In genomic region chr2:175035806-175036205, GRCh38 we compare ENCODE assay signal across 25 cellular contexts.
"Had no signal": no experiment of that assay in that cellular context is flagged by ENCODE, and none has a peak within 500 bp of the region (broad histone marks: within the 10 kb centered on the region; RNA-seq: fewer than 3 reads in every experiment).

No MANE protein-coding gene starts in this region.

- H3K9me3 ChIP-seq: breast epithelium, spleen, suprapubic skin, tibial artery, upper lobe of right lung had no signal

- H3K27me3 ChIP-seq: breast epithelium, spleen, suprapubic skin, tibial artery, upper lobe of right lung had no signal

- H3K36me3 ChIP-seq: breast epithelium, spleen, suprapubic skin, tibial artery, upper lobe of right lung had no signal

- H3K4me3 Mint-ChIP-seq: activated CD4-positive, alpha-beta memory T cell treated with anti-CD3 and anti-CD28 coated beads, Interleukin-2, amount 10 ng/mL, durations not matched to agents 7 days and 5 days; activated CD4-positive, alpha-beta T cell treated with anti-CD3 and anti-CD28 coated beads, Interleukin-2, amount 10 ng/mL, durations not matched to agents 7 days and 5 days; activated naive CD8-positive, alpha-beta T cell treated with anti-CD3 and anti-CD28 coated beads, Interleukin-2, amount 50 U/mL, for 24 hours; activated T-cell treated with anti-CD3 and anti-CD28 coated beads, Interleukin-2, amount 50 U/mL, for 4 hours; dendritic cell treated with granulocyte-macrophage colony-stimulating factor and Interleukin-4, amounts not matched to agents 40 ng/mL and 50 ng/mL, for 4 days; endodermal cell; WTC11 had no signal

- H3K4me1 Mint-ChIP-seq: WTC11 had no signal

- H3K9me3 Mint-ChIP-seq: activated CD4-positive, alpha-beta memory T cell treated with anti-CD3 and anti-CD28 coated beads, Interleukin-2, amount 10 ng/mL, durations not matched to agents 7 days and 5 days; activated CD4-positive, alpha-beta T cell treated with anti-CD3 and anti-CD28 coated beads, Interleukin-2, amount 10 ng/mL, durations not matched to agents 7 days and 5 days; activated naive CD4-positive, alpha-beta T cell treated with anti-CD3 and anti-CD28 coated beads, Interleukin-2, amount 50 U/mL, for 24 hours; activated naive CD8-positive, alpha-beta T cell treated with anti-CD3 and anti-CD28 coated beads, Interleukin-2, amount 50 U/mL, for 24 hours; activated T-cell treated with anti-CD3 and anti-CD28 coated beads, Interleukin-2, amount 50 U/mL, for 4 hours; activated T-helper 2 cell treated with anti-CD3 and anti-CD28 coated beads, Interferon-gamma antibody, Interleukin-2, Interleukin-4, amounts not matched to agents 10 μg/mL and 5 μg/mL and 100 μg/mL, durations not matched to agents 14 hours and 24 hours and 36 hours; endodermal cell had no signal

- H3K4me3 ChIP-seq: breast epithelium, spleen, suprapubic skin, tibial artery, upper lobe of right lung had no signal

- H3K27ac ChIP-seq: breast epithelium, parathyroid adenoma, spleen, suprapubic skin, tibial artery, upper lobe of right lung had no signal

- ATAC-seq: activated naive CD8-positive, alpha-beta T cell treated with anti-CD3 and anti-CD28 coated beads, Interleukin-2, amount 50 U/mL, for 24 hours; activated T-cell treated with anti-CD3 and anti-CD28 coated beads, Interleukin-2, amount 50 U/mL, for 4 hours; esophagus mucosa; left cardiac atrium; left ventricle myocardium superior; right cardiac atrium; upper lobe of right lung had no signal

- H3K9ac ChIP-seq: parathyroid adenoma had no signal

- H3K4me1 ChIP-seq: breast epithelium, parathyroid adenoma, suprapubic skin, tibial artery, upper lobe of right lung had no signal

- H3K27ac Mint-ChIP-seq: activated CD4-positive, alpha-beta memory T cell treated with anti-CD3 and anti-CD28 coated beads, Interleukin-2, amount 10 ng/mL, durations not matched to agents 7 days and 5 days; activated naive CD4-positive, alpha-beta T cell treated with anti-CD3 and anti-CD28 coated beads, Interleukin-2, amount 50 U/mL, for 24 hours; activated naive CD8-positive, alpha-beta T cell treated with anti-CD3 and anti-CD28 coated beads, Interleukin-2, amount 50 U/mL, for 24 hours; activated T-helper 2 cell treated with anti-CD3 and anti-CD28 coated beads, Interferon-gamma antibody, Interleukin-2, Interleukin-4, amounts not matched to agents 10 μg/mL and 5 μg/mL and 100 μg/mL, durations not matched to agents 14 hours and 24 hours and 36 hours; dendritic cell treated with granulocyte-macrophage colony-stimulating factor and Interleukin-4, amounts not matched to agents 40 ng/mL and 50 ng/mL, for 4 days; endodermal cell; WTC11 had no signal

- DNase-seq: activated CD4-positive, alpha-beta memory T cell treated with anti-CD3 and anti-CD28 coated beads, Interleukin-2, amount 10 ng/mL, durations not matched to agents 7 days and 5 days; activated CD4-positive, alpha-beta T cell treated with anti-CD3 and anti-CD28 coated beads for 1 hour; activated CD4-positive, alpha-beta T cell treated with anti-CD3 and anti-CD28 coated beads, Interleukin-2, amount 10 ng/mL, durations not matched to agents 7 days and 5 days; activated CD8-positive, alpha-beta memory T cell treated with anti-CD3 and anti-CD28 coated beads, Interleukin-2, amount 50 U/mL, for 48 hours; activated naive CD8-positive, alpha-beta T cell treated with anti-CD3 and anti-CD28 coated beads, Interleukin-2, amount 50 U/mL, for 24 hours; activated T-cell treated with anti-CD3 and anti-CD28 coated beads, Interleukin-2, amount 50 U/mL, for 4 hours; amygdala; endodermal cell; head of caudate nucleus; left cardiac atrium; left ventricle myocardium superior; mammary epithelial cell; nucleus accumbens; right cardiac atrium; spleen; tibial artery; upper lobe of right lung had no signal

- H3K79me2 ChIP-seq: parathyroid adenoma had no signal

- H3K36me3 Mint-ChIP-seq: activated naive CD4-positive, alpha-beta T cell treated with anti-CD3 and anti-CD28 coated beads, Interleukin-2, amount 50 U/mL, for 24 hours; WTC11 had no signal

- H3K27me3 Mint-ChIP-seq: activated CD4-positive, alpha-beta memory T cell treated with anti-CD3 and anti-CD28 coated beads, Interleukin-2, amount 10 ng/mL, durations not matched to agents 7 days and 5 days; activated CD4-positive, alpha-beta T cell treated with anti-CD3 and anti-CD28 coated beads, Interleukin-2, amount 10 ng/mL, durations not matched to agents 7 days and 5 days; activated naive CD4-positive, alpha-beta T cell treated with anti-CD3 and anti-CD28 coated beads, Interleukin-2, amount 50 U/mL, for 24 hours; activated naive CD8-positive, alpha-beta T cell treated with anti-CD3 and anti-CD28 coated beads, Interleukin-2, amount 50 U/mL, for 24 hours; dendritic cell treated with granulocyte-macrophage colony-stimulating factor and Interleukin-4, amounts not matched to agents 40 ng/mL and 50 ng/mL, for 4 days had no signal
